1 cellular context compared by ENCODE assay signal in the genomic region with DNA sequence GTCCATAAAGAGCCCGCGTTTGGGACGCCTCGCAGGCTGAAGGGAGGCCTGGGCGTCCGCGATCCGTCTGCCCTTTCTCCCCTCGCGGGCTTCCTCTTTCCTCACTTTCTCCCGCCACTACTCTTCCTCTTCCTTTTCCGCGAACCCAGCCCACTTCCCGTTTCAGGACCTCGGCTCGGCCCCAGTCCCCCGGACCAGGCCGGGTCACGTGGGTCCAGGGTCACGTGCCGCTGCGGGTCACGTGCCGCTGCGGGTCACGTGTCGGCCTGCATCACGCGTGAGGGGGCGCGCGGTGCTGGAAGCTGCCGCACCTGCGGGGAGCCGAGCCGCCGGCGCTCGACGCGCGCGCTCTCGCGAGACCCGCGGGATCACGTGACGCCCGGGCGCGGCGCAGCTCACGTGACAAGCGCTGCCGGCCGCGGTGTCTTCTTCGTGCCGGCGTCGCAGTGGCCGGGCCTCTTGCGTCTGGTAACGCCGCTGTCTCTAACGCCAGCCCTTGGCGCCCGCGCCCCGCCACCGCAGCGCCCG.
TF ChIP-seq lines count a peak whose summit lies in the region.

A gene with protein sequence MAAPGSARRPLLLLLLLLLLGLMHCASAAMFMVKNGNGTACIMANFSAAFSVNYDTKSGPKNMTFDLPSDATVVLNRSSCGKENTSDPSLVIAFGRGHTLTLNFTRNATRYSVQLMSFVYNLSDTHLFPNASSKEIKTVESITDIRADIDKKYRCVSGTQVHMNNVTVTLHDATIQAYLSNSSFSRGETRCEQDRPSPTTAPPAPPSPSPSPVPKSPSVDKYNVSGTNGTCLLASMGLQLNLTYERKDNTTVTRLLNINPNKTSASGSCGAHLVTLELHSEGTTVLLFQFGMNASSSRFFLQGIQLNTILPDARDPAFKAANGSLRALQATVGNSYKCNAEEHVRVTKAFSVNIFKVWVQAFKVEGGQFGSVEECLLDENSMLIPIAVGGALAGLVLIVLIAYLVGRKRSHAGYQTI (plus strand): TSS at position 398 of the 528 bp plus-strand sequence. CDS start 196 bp downstream, outside the sequence.

TF ChIP-seq in A549, 52 proteins besides CTCF, POLR2A, EP300 and RAD21 (continued from another document):
- TF ChIP-seq, protein P1, sequence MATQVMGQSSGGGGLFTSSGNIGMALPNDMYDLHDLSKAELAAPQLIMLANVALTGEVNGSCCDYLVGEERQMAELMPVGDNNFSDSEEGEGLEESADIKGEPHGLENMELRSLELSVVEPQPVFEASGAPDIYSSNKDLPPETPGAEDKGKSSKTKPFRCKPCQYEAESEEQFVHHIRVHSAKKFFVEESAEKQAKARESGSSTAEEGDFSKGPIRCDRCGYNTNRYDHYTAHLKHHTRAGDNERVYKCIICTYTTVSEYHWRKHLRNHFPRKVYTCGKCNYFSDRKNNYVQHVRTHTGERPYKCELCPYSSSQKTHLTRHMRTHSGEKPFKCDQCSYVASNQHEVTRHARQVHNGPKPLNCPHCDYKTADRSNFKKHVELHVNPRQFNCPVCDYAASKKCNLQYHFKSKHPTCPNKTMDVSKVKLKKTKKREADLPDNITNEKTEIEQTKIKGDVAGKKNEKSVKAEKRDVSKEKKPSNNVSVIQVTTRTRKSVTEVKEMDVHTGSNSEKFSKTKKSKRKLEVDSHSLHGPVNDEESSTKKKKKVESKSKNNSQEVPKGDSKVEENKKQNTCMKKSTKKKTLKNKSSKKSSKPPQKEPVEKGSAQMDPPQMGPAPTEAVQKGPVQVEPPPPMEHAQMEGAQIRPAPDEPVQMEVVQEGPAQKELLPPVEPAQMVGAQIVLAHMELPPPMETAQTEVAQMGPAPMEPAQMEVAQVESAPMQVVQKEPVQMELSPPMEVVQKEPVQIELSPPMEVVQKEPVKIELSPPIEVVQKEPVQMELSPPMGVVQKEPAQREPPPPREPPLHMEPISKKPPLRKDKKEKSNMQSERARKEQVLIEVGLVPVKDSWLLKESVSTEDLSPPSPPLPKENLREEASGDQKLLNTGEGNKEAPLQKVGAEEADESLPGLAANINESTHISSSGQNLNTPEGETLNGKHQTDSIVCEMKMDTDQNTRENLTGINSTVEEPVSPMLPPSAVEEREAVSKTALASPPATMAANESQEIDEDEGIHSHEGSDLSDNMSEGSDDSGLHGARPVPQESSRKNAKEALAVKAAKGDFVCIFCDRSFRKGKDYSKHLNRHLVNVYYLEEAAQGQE (IDR thresholded peaks at IDR 0.05), result peak; percentile 98
- no peak for TF ChIP-seq FOSL2 (IDR thresholded peaks at IDR 0.05)
- TF ChIP-seq FOSL2 (CRISPR knock-in tag; IDR thresholded peaks at IDR 0.05), result peak; percentile 39
- TF ChIP-seq, protein P2, sequence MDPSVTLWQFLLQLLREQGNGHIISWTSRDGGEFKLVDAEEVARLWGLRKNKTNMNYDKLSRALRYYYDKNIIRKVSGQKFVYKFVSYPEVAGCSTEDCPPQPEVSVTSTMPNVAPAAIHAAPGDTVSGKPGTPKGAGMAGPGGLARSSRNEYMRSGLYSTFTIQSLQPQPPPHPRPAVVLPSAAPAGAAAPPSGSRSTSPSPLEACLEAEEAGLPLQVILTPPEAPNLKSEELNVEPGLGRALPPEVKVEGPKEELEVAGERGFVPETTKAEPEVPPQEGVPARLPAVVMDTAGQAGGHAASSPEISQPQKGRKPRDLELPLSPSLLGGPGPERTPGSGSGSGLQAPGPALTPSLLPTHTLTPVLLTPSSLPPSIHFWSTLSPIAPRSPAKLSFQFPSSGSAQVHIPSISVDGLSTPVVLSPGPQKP (IDR thresholded peaks at IDR 0.05; ENCODE audit: low read depth, low read length), result no peak
- TF ChIP-seq GATA3 (IDR thresholded peaks at IDR 0.05; ENCODE audit: borderline replicate concordance), result peak; percentile 76
- no peak for TF ChIP-seq FOXS1 (CRISPR knock-in tag; IDR thresholded peaks at IDR 0.05)
- TF ChIP-seq, protein P3, sequence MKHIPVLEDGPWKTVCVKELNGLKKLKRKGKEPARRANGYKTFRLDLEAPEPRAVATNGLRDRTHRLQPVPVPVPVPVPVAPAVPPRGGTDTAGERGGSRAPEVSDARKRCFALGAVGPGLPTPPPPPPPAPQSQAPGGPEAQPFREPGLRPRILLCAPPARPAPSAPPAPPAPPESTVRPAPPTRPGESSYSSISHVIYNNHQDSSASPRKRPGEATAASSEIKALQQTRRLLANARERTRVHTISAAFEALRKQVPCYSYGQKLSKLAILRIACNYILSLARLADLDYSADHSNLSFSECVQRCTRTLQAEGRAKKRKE (CRISPR knock-in tag; IDR thresholded peaks at IDR 0.05; ENCODE audit: low read depth), result no peak
- no peak for TF ChIP-seq ZFP36 (IDR thresholded peaks at IDR 0.05; ENCODE audit: borderline replicate concordance, partially characterized antibody)
- peak in 1 of 2 experiments; percentile 34; a peak in 1 of 4 replicates for TF ChIP-seq CEBPB (IDR thresholded peaks at IDR 0.05)
- TF ChIP-seq JUN (IDR thresholded peaks at IDR 0.05), result peak; percentile 71 to 84; a peak in 4 of 5 replicates
- peak; percentile 95 for TF ChIP-seq BHLHE40 (IDR thresholded peaks at IDR 0.05; ENCODE audit: low read depth, low read length)
- peak; percentile 95 for TF ChIP-seq KDM5A (IDR thresholded peaks at IDR 0.05)
- no peak for TF ChIP-seq EHF (CRISPR knock-in tag; IDR thresholded peaks at IDR 0.05)
- TF ChIP-seq HOXB13 (CRISPR knock-in tag; IDR thresholded peaks at IDR 0.05; ENCODE audit: low read depth), result 0 out of 2 replicates have a peak, but pooled peaks have one; percentile 15
- no peak for TF ChIP-seq RFX5 (IDR thresholded peaks at IDR 0.05)
- TF ChIP-seq, protein P4, sequence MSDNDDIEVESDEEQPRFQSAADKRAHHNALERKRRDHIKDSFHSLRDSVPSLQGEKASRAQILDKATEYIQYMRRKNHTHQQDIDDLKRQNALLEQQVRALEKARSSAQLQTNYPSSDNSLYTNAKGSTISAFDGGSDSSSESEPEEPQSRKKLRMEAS (IDR thresholded peaks at IDR 0.05), result peak; percentile 97
- TF ChIP-seq CBX2 (IDR thresholded peaks at IDR 0.05; ENCODE audit: borderline replicate concordance, low read depth), result no peak
- TF ChIP-seq MYC (IDR thresholded peaks at IDR 0.05; ENCODE audit: borderline replicate concordance, low read length), result peak; percentile 56
- no peak for TF ChIP-seq TFCP2L1 (CRISPR knock-in tag; IDR thresholded peaks at IDR 0.05)
TF ChIP-seq in A549: peak in this region for 17.
